In genomic region chr11:75313457-75314272, GRCh38 we compare ENCODE assay signal across 1 cellular context.
TF ChIP-seq lines count a peak whose summit lies in the region.

No MANE protein-coding gene starts in this region.

TF ChIP-seq in WTC11, 78 proteins besides CTCF, POLR2A, EP300 and RAD21 (continued from another document):
- TF ChIP-seq ZNF532 (CRISPR knock-in tag; IDR thresholded peaks at IDR 0.05; ENCODE audit: borderline replicate concordance) (no peak), TEAD4 (CRISPR knock-in tag; IDR thresholded peaks at IDR 0.05) (no peak)
